ENCODE assay signal across 1 cellular context in the genomic region with DNA sequence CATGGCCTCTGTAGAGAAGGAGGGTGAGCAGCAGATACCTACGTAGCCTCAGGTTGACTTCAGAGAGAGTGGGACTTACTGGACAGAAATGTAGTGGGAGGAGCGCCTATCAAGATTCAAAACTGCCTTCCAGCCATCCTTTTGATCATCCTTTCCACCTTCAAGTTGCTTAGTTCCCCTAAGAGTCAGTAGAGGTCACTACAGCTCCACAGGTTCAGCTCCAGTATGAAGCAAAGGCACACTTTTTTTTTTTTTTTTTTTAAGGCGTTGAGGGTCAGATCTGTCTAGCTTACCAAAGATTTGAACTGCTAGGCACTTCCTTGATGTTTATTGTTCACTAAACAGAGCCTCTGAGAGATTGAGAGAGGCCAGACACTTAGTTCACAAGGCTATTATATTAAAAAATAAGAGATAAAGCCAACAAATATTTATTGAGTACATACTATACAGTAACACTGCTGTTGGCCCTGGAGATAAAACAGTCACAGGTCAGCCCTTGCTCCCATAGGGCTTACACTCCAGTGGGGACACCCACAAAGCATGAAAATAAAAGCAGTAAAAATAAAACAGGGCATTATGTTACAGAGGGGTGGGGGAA.
A peak's percentile ranks its signal among the peaks of the same experiment; 100 is the strongest.
TF ChIP-seq lines count a peak whose summit lies in the region.

No MANE protein-coding gene starts in this region.

TF ChIP-seq in HepG2, 621 proteins besides CTCF, POLR2A, EP300 and RAD21:
- TF ChIP-seq SP140L (CRISPR knock-in tag; IDR thresholded peaks at IDR 0.05; ENCODE audit: borderline replicate concordance) = no peak
- TF ChIP-seq PPARG (CRISPR knock-in tag; conservative IDR thresholded peaks at IDR 0.05) = no peak
- TF ChIP-seq, protein P1, sequence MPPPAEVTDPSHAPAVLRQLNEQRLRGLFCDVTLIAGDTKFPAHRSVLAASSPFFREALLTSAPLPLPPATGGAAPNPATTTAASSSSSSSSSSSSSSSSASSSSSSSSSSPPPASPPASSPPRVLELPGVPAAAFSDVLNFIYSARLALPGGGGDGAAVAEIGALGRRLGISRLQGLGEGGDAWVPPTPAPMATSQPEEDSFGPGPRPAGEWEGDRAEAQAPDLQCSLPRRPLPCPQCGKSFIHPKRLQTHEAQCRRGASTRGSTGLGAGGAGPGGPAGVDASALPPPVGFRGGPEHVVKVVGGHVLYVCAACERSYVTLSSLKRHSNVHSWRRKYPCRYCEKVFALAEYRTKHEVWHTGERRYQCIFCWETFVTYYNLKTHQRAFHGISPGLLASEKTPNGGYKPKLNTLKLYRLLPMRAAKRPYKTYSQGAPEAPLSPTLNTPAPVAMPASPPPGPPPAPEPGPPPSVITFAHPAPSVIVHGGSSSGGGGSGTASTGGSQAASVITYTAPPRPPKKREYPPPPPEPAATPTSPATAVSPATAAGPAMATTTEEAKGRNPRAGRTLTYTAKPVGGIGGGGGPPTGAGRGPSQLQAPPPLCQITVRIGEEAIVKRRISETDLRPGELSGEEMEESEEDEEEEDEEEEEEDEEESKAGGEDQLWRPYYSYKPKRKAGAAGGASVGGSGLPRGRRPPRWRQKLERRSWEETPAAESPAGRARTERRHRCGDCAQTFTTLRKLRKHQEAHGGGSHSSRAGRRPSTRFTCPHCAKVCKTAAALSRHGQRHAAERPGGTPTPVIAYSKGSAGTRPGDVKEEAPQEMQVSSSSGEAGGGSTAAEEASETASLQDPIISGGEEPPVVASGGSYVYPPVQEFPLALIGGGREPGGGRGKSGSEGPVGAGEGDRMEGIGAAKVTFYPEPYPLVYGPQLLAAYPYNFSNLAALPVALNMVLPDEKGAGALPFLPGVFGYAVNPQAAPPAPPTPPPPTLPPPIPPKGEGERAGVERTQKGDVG (CRISPR knock-in tag; IDR thresholded peaks at IDR 0.05; ENCODE audit: borderline replicate concordance) = no peak
- peak; percentile 81 for TF ChIP-seq STAG1 (CRISPR knock-in tag; IDR thresholded peaks at IDR 0.05)
- no peak for TF ChIP-seq ZKSCAN5 (CRISPR knock-in tag; IDR thresholded peaks at IDR 0.05)
- no peak for TF ChIP-seq ZNF44 (CRISPR knock-in tag; IDR thresholded peaks at IDR 0.05)
- no peak for TF ChIP-seq TP53 (CRISPR knock-in tag; conservative IDR thresholded peaks at IDR 0.05)
- TF ChIP-seq GATAD1 (CRISPR knock-in tag; IDR thresholded peaks at IDR 0.05) = 0 out of 2 replicates have a peak, but pooled peaks have one; percentile 21
- TF ChIP-seq RBAK (CRISPR knock-in tag; IDR thresholded peaks at IDR 0.05) = no peak
- TF ChIP-seq, protein P2, sequence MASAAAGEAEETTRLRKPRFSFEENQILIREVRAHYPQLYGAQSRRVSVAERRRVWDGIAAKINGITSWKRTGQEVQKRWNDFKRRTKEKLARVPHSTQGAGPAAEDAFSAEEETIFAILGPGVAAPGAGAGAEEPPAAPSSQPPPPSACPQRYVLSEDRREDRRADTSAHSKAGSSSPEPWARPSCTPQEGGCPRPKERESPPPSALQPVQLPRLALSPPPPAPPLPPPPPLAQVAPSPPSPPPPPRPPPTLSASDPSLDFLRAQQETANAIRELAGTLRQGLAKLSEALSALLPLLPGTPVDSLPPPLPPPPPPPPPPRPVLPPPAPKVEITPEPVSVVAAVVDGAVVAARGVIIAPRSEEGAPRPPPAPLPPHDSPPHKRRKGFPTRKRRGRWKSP (CRISPR knock-in tag; IDR thresholded peaks at IDR 0.05) = no peak
- 0 out of 4 replicates have a peak, but pooled peaks of 1 of the 2 experiments have one; percentile 25 for TF ChIP-seq KLF16 (CRISPR knock-in tag; IDR thresholded peaks at IDR 0.05)
- TF ChIP-seq BHLHE40 (IDR thresholded peaks at IDR 0.05; ENCODE audit: low read length) = no peak
- TF ChIP-seq, protein P3, sequence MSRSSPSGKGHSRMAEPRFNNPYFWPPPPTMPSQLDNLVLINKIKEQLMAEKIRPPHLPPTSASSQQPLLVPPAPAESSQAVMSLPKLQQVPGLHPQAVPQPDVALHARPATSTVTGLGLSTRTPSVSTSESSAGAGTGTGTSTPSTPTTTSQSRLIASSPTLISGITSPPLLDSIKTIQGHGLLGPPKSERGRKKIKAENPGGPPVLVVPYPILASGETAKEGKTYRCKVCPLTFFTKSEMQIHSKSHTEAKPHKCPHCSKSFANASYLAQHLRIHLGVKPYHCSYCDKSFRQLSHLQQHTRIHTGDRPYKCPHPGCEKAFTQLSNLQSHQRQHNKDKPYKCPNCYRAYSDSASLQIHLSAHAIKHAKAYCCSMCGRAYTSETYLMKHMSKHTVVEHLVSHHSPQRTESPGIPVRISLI (CRISPR knock-in tag; IDR thresholded peaks at IDR 0.05; ENCODE audit: borderline replicate concordance) = peak; percentile 96
- no peak for TF ChIP-seq NCOA5 (CRISPR knock-in tag; IDR thresholded peaks at IDR 0.05)
- TF ChIP-seq, protein P4, sequence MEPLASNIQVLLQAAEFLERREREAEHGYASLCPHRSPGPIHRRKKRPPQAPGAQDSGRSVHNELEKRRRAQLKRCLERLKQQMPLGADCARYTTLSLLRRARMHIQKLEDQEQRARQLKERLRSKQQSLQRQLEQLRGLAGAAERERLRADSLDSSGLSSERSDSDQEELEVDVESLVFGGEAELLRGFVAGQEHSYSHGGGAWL (CRISPR knock-in tag; IDR thresholded peaks at IDR 0.05) = no peak
- no peak for TF ChIP-seq NFKB2 (CRISPR knock-in tag; IDR thresholded peaks at IDR 0.05; ENCODE audit: borderline replicate concordance)
- TF ChIP-seq ZNF337 (CRISPR knock-in tag; IDR thresholded peaks at IDR 0.05; ENCODE audit: borderline replicate concordance, low read depth) = no peak
- TF ChIP-seq SMC3 (IDR thresholded peaks at IDR 0.05; ENCODE audit: low read length) = peak; percentile 78; the same call in 1 of the 2 replicates
- no peak for TF ChIP-seq ATAD3A (CRISPR knock-in tag; IDR thresholded peaks at IDR 0.05)
- TF ChIP-seq ZNF234 (CRISPR knock-in tag; conservative IDR thresholded peaks at IDR 0.05) = no peak
- no peak for TF ChIP-seq MXD4 (CRISPR knock-in tag; IDR thresholded peaks at IDR 0.05)
- no peak for TF ChIP-seq ZSCAN31 (CRISPR knock-in tag; IDR thresholded peaks at IDR 0.05; ENCODE audit: low read depth)
- no peak for TF ChIP-seq JDP2 (CRISPR knock-in tag; IDR thresholded peaks at IDR 0.05; ENCODE audit: borderline replicate concordance)
- TF ChIP-seq ZFYVE20 (CRISPR knock-in tag; IDR thresholded peaks at IDR 0.05; ENCODE audit: borderline replicate concordance, low read depth) = no peak
- TF ChIP-seq, protein P5, sequence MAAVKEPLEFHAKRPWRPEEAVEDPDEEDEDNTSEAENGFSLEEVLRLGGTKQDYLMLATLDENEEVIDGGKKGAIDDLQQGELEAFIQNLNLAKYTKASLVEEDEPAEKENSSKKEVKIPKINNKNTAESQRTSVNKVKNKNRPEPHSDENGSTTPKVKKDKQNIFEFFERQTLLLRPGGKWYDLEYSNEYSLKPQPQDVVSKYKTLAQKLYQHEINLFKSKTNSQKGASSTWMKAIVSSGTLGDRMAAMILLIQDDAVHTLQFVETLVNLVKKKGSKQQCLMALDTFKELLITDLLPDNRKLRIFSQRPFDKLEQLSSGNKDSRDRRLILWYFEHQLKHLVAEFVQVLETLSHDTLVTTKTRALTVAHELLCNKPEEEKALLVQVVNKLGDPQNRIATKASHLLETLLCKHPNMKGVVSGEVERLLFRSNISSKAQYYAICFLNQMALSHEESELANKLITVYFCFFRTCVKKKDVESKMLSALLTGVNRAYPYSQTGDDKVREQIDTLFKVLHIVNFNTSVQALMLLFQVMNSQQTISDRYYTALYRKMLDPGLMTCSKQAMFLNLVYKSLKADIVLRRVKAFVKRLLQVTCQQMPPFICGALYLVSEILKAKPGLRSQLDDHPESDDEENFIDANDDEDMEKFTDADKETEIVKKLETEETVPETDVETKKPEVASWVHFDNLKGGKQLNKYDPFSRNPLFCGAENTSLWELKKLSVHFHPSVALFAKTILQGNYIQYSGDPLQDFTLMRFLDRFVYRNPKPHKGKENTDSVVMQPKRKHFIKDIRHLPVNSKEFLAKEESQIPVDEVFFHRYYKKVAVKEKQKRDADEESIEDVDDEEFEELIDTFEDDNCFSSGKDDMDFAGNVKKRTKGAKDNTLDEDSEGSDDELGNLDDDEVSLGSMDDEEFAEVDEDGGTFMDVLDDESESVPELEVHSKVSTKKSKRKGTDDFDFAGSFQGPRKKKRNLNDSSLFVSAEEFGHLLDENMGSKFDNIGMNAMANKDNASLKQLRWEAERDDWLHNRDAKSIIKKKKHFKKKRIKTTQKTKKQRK (IDR thresholded peaks at IDR 0.05; ENCODE audit: low read length) = no peak
- TF ChIP-seq, protein P6, sequence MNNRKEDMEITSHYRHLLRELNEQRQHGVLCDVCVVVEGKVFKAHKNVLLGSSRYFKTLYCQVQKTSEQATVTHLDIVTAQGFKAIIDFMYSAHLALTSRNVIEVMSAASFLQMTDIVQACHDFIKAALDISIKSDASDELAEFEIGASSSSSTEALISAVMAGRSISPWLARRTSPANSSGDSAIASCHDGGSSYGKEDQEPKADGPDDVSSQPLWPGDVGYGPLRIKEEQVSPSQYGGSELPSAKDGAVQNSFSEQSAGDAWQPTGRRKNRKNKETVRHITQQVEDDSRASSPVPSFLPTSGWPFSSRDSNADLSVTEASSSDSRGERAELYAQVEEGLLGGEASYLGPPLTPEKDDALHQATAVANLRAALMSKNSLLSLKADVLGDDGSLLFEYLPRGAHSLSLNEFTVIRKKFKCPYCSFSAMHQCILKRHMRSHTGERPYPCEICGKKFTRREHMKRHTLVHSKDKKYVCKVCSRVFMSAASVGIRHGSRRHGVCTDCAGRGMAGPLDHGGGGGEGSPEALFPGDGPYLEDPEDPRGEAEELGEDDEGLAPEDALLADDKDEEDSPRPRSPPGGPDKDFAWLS (CRISPR knock-in tag; IDR thresholded peaks at IDR 0.05; ENCODE audit: borderline replicate concordance) = no peak
- no peak for TF ChIP-seq HNRNPLL (IDR thresholded peaks at IDR 0.05; ENCODE audit: low read depth, low read length, poor library complexity, severe bottlenecking)
- no peak for TF ChIP-seq ZNF557 (CRISPR knock-in tag; IDR thresholded peaks at IDR 0.05)
- TF ChIP-seq MIXL1 (CRISPR knock-in tag; IDR thresholded peaks at IDR 0.05) = 0 out of 2 replicates have a peak, but pooled peaks have one; percentile 26
- peak; percentile 14 for TF ChIP-seq TEAD3 (CRISPR knock-in tag; optimal IDR thresholded peaks at IDR 0.05; ENCODE audit: borderline replicate concordance)
- TF ChIP-seq IKZF1 (IDR thresholded peaks at IDR 0.05) = no peak
- TF ChIP-seq RXRB (CRISPR knock-in tag; IDR thresholded peaks at IDR 0.05; ENCODE audit: borderline replicate concordance) = peak; percentile 35; the same call in 1 of the 2 replicates
- no peak for TF ChIP-seq GABPB1 (CRISPR knock-in tag; IDR thresholded peaks at IDR 0.05)
- TF ChIP-seq, protein P7, sequence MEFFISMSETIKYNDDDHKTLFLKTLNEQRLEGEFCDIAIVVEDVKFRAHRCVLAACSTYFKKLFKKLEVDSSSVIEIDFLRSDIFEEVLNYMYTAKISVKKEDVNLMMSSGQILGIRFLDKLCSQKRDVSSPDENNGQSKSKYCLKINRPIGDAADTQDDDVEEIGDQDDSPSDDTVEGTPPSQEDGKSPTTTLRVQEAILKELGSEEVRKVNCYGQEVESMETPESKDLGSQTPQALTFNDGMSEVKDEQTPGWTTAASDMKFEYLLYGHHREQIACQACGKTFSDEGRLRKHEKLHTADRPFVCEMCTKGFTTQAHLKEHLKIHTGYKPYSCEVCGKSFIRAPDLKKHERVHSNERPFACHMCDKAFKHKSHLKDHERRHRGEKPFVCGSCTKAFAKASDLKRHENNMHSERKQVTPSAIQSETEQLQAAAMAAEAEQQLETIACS (CRISPR knock-in tag; IDR thresholded peaks at IDR 0.05) = no peak
- no peak for TF ChIP-seq ZMYM4 (CRISPR knock-in tag; IDR thresholded peaks at IDR 0.05)
